In genomic region chr22:46578824-46579561, GRCh38 we compare ENCODE assay signal across 1 cellular context.
TF ChIP-seq lines count a peak whose summit lies in the region.

No MANE protein-coding gene starts in this region.

TF ChIP-seq in GM12878, 131 proteins besides CTCF, POLR2A, EP300 and RAD21 (continued from another document):
- TF ChIP-seq PKNOX1 (IDR thresholded peaks at IDR 0.05) = no peak
- TF ChIP-seq USF2 (IDR thresholded peaks at IDR 0.05; ENCODE audit: borderline replicate concordance, low read depth, low read length) = no peak
- no peak for TF ChIP-seq SKIL (IDR thresholded peaks at IDR 0.05; ENCODE audit: low read depth, poor library complexity, severe bottlenecking)
- no peak for TF ChIP-seq E2F8 (IDR thresholded peaks at IDR 0.05; ENCODE audit: low read depth, partially characterized antibody)
- no peak for TF ChIP-seq CHD2 (IDR thresholded peaks at IDR 0.05; ENCODE audit: borderline replicate concordance, low read depth, low read length)
TF ChIP-seq in GM12878: peak in this region for 0.
